ENCODE assay signal across 2 cellular contexts in the genomic region with DNA sequence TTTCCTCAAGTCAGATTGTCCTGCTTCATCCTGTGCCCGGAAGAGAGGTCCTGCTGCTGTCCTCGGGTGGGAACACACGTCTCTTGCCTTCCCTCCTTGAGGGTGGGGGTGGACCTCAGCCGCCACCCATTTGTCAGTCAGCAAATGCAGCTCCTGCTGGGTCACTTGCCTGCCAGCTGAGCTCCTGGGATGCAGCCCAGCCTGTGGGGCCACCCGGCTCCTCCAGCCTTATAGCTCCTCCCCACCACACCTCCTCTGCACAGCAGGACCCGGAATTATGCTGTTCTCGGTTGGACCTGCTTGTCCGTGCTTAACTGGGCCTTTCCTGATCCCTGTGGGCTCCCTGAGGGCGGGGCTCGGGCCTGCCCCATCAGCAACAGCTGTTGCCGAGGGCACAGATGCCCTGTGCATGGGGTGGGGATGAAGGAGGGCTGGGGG.
TF ChIP-seq lines count a peak whose summit lies in the region.

No MANE protein-coding gene starts in this region.

TF ChIP-seq in SK-N-SH, 30 proteins besides CTCF, POLR2A, EP300 and RAD21:
- TF ChIP-seq FOSL2 (IDR thresholded peaks at IDR 0.05; ENCODE audit: borderline replicate concordance, low read depth) (no peak), TCF12 (IDR thresholded peaks at IDR 0.05) (no peak), YY1 (IDR thresholded peaks at IDR 0.05; ENCODE audit: low read depth) (no peak), TAF1 (IDR thresholded peaks at IDR 0.05; ENCODE audit: borderline replicate concordance, low read depth, low read length) (no peak), NRF1 (IDR thresholded peaks at IDR 0.05; ENCODE audit: low read depth, low read length) (no peak), MAX (IDR thresholded peaks at IDR 0.05; ENCODE audit: low read depth) (no peak), SIN3A (IDR thresholded peaks at IDR 0.05; ENCODE audit: borderline replicate concordance, low read depth, low read length) (no peak), EZH2phosphoT487 (IDR thresholded peaks at IDR 0.05; ENCODE audit: borderline replicate concordance, low read depth) (no peak), FOXM1 (IDR thresholded peaks at IDR 0.05; ENCODE audit: low read depth) (no peak), CHD2 (IDR thresholded peaks at IDR 0.05; ENCODE audit: low read length, partially characterized antibody) (no peak)

TF ChIP-seq in SK-N-SH treated with all-trans-retinoic acid at 6 μM for 48 hours, 23 proteins besides CTCF, POLR2A, EP300 and RAD21:
- no peak for TF ChIP-seq TCF4 (CRISPR knock-in tag; IDR thresholded peaks at IDR 0.05; ENCODE audit: borderline replicate concordance)
- TF ChIP-seq POU6F1 (CRISPR knock-in tag; IDR thresholded peaks at IDR 0.05; ENCODE audit: borderline replicate concordance, low read depth): no peak
- TF ChIP-seq, protein P1, sequence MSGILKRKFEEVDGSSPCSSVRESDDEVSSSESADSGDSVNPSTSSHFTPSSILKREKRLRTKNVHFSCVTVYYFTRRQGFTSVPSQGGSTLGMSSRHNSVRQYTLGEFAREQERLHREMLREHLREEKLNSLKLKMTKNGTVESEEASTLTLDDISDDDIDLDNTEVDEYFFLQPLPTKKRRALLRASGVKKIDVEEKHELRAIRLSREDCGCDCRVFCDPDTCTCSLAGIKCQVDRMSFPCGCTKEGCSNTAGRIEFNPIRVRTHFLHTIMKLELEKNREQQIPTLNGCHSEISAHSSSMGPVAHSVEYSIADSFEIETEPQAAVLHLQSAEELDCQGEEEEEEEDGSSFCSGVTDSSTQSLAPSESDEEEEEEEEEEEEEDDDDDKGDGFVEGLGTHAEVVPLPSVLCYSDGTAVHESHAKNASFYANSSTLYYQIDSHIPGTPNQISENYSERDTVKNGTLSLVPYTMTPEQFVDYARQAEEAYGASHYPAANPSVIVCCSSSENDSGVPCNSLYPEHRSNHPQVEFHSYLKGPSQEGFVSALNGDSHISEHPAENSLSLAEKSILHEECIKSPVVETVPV (CRISPR knock-in tag; IDR thresholded peaks at IDR 0.05): no peak
- no peak for TF ChIP-seq ESRRG (CRISPR knock-in tag; IDR thresholded peaks at IDR 0.05)
